ENCODE assay signal across 9 cellular contexts in the genomic region with DNA sequence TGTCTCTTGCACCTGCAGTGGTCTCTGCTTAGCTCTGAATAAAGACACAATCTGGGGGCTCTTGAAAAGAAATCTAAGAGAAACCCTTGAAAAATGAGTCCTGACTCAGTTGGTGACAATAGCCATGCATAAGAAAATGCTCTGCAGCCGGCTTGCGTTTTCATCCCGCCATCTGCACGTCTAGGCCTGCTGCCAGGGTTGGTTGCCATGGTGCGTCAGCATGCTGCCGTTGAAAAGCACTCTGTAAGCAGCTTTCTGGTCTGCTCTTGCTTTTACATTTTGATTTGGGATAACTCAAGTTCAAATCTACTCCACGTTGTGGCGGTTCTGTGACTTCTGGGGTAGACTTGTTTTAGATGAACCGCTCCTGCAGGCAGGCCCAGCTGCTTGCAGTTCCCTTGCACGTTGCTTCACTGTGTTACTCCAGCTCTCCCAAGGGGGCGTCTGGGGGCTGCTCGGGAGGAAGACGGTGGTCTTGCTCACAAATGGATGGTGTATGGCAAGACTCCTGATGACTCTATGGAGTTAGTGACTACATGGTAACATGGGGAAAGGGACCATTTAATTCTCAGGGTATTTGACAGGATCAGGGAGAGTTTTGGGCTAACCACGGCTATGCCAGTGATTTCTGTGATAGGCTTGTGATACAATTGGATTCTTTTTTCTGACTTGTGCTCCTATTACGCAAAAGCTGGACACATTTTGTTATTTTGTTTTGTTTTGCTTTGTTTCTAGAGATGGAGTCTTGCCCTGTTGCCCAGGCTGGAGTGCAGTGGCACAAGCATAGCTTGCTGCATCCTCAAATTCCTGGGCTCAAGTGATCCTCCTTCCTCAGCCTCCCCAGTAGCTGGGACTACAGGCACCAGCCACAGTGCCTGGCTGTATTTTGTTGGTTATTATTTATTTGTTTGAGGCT. TPM values are rescaled to one million over a fixed set of nuclear protein-coding genes. Genes with fewer than 3 reads are reported as not detected.
A peak's percentile ranks its signal among the peaks of the same experiment; 100 is the strongest.
DNase-seq lines count a peak whose midpoint lies in the region; ATAC-seq and TF ChIP-seq lines count a peak whose summit lies in the region.
"Had no signal": no experiment of that assay in that cellular context is flagged by ENCODE, and none has a peak within 500 bp of the region (broad histone marks: within the 10 kb centered on the region; RNA-seq: fewer than 3 reads in every experiment).

No MANE protein-coding gene starts in this region.

- no peaks in the 10 kb centered on the region for H3K36me3 Mint-ChIP-seq in natural killer cell

- H3K36me3 ChIP-seq in BE2C, result no peaks in the 10 kb centered on the region
- H3K36me3 ChIP-seq in colonic mucosa, result no peaks in the 10 kb centered on the region

- no peak for TF ChIP-seq CTCF in BE2C (IDR thresholded peaks at IDR 0.05; ENCODE audit: low read depth, low read length)
- TF ChIP-seq CTCF in colonic mucosa (IDR thresholded peaks at IDR 0.05), result no peak
- no peak for TF ChIP-seq CTCF in natural killer cell (IDR thresholded peaks at IDR 0.05)

- peaks cover 6% of the 10 kb centered on the region in 2 donors for H3K27me3 Mint-ChIP-seq in natural killer cell (ENCODE audit: low read depth in 2 of 2)

- intact Hi-C loops in colonic mucosa (cut with DNase I) (loop anchor here (5.0 to 10.0 kb wide), 2 partner anchors 288 to 390 kb away; no protein-coding TSS in a partner anchor), natural killer cell (cut with micrococcal nuclease) (no loop called here)

- H3K4me1 ChIP-seq in BE2C (peaks cover 13% of the 10 kb centered on the region), colonic mucosa (no peaks in the 10 kb centered on the region)

- no peaks in the 10 kb centered on the region for H3K9me3 Mint-ChIP-seq in natural killer cell

- H3K27ac ChIP-seq in colonic mucosa, result no peak overlapping the region

- no peak overlapping the region for H3K4me3 Mint-ChIP-seq in natural killer cell

- ATAC-seq in natural killer cell, result no peak
- no peak for ATAC-seq in HG02642 (IDR thresholded peaks at IDR 0.05; ENCODE audit: poor library complexity, unreplicated experiment)
- no peak for ATAC-seq in HG02970 (IDR thresholded peaks at IDR 0.05; ENCODE audit: low FRiP score, unreplicated experiment)
- ATAC-seq in GM21786 (IDR thresholded peaks at IDR 0.05; ENCODE audit: unreplicated experiment), result no peak

- H3K9ac ChIP-seq in colonic mucosa (ENCODE audit: low read depth in 2 of 2, low read length in 2 of 2), result no peak overlapping the region

- H3K4me1 Mint-ChIP-seq in natural killer cell, result no peaks in the 10 kb centered on the region

- DNase-seq in BE2C (peak; percentile 79), NCI-H2196 (lab: John Stamatoyannopoulos, UW; ENCODE audit: unreplicated experiment) (peak; percentile 51), colonic mucosa (peak; percentile 69), middle frontal gyrus (ENCODE audit: extremely low spot score, low spot score) (peak; percentile 86), natural killer cell (no peak)

- H3K9me3 ChIP-seq in BE2C, result no peaks in the 10 kb centered on the region
- H3K9me3 ChIP-seq in colonic mucosa, result no peaks in the 10 kb centered on the region

- no peak overlapping the region for H3K27ac Mint-ChIP-seq in natural killer cell

- H3K27me3 ChIP-seq in BE2C (no peaks in the 10 kb centered on the region), colonic mucosa (no peaks in the 10 kb centered on the region)

- H3K4me3 ChIP-seq in BE2C (ENCODE audit: low read depth, low read length) (peak overlapping the region; percentile 25; the same call in 1 of the 2 replicates), colonic mucosa (no peak overlapping the region)
- H3K4me3 ChIP-seq: skin epidermis had no signal

RNA-seq across cellular contexts. Expression of a gene that starts 15.8 kb away (rescaled TPM):
- polyA plus RNA-seq in BE2C (2012; ENCODE audit: insufficient read depth, insufficient read length, low read depth), result 0.88 TPM
- total RNA-seq in colonic mucosa, result 1 to 10 TPM; 1.5 to 5.9 TPM
- not detected for total RNA-seq in natural killer cell

RNA-seq across cellular contexts. Expression of a gene that starts 46.1 kb away (rescaled TPM):
- 41.9 TPM for polyA plus RNA-seq in BE2C (2012; ENCODE audit: insufficient read depth, insufficient read length, low read depth)
- total RNA-seq in colonic mucosa (100 to 1,000 TPM in 1 of 2 donors, 10 to 100 TPM in 1; 68.3 to 138 TPM), natural killer cell (10 to 100 TPM; 38.6 to 48.3 (median 44.0) TPM)

RNA-seq across cellular contexts. Expression of a gene that starts 50.4 kb away (rescaled TPM):
- polyA plus RNA-seq in BE2C (2012; ENCODE audit: insufficient read depth, insufficient read length, low read depth), result 51.2 TPM
- 10 to 100 TPM; 32.3 to 37.4 TPM for total RNA-seq in colonic mucosa
- 10 to 100 TPM; 18.7 to 24.9 (median 22.8) TPM for total RNA-seq in natural killer cell
